ENCODE assay signal across 11 cellular contexts in genomic region chr1:81876901-81877750, GRCh38.
DNase-seq lines count a peak whose midpoint lies in the region; ATAC-seq and TF ChIP-seq lines count a peak whose summit lies in the region.
"Had no signal": no experiment of that assay in that cellular context is flagged by ENCODE, and none has a peak within 500 bp of the region (broad histone marks: within the 10 kb centered on the region; RNA-seq: fewer than 3 reads in every experiment).

No MANE protein-coding gene starts in this region.

- H3K18ac ChIP-seq in H9 (ENCODE audit: insufficient read length, low read depth, low read length), result no peak overlapping the region

- intact Hi-C loops in activated T-helper 2 cell treated with anti-CD3 and anti-CD28 coated beads, Interferon-gamma antibody, Interleukin-2, Interleukin-4, amounts not matched to agents 10 μg/mL and 5 μg/mL and 100 μg/mL, durations not matched to agents 14 hours and 24 hours and 36 hours (cut with micrococcal nuclease), result no loop called here

- no peak overlapping the region for H3T11ph ChIP-seq in H9 (ENCODE audit: low read length)

- peaks cover 77 to 81% of the 10 kb centered on the region in 2 experiments for H3K4me1 Mint-ChIP-seq in H9
- H3K4me1 Mint-ChIP-seq in activated T-helper 2 cell treated with anti-CD3 and anti-CD28 coated beads, Interferon-gamma antibody, Interleukin-2, Interleukin-4, amounts not matched to agents 10 μg/mL and 5 μg/mL and 100 μg/mL, durations not matched to agents 14 hours and 24 hours and 36 hours (ENCODE audit: low read depth), result no peaks in the 10 kb centered on the region

- peaks cover 4% of the 10 kb centered on the region; the same call in 1 of the 2 replicates for H3K79me2 ChIP-seq in H9 (ENCODE audit: insufficient read depth, low read length)

- WGBS in H9 (ENCODE audit: extremely low coverage, insufficient read length, low lambda C conversion rate), result no CpG with 5 or more reads among the region's 2 CpGs

- no peaks in the 10 kb centered on the region for H3K27me3 ChIP-seq in H9 (ENCODE audit: insufficient read depth, low read length)

- peaks cover 0 to 1% (median 1%) of the 10 kb centered on the region in 3 experiments; a peak in 3 of 7 replicates for H3K36me3 Mint-ChIP-seq in H9 (ENCODE audit: insufficient read depth in 1 of 3, low read depth in 3 of 3)
- H3K36me3 Mint-ChIP-seq in activated T-helper 2 cell treated with anti-CD3 and anti-CD28 coated beads, Interferon-gamma antibody, Interleukin-2, Interleukin-4, amounts not matched to agents 10 μg/mL and 5 μg/mL and 100 μg/mL, durations not matched to agents 14 hours and 24 hours and 36 hours (ENCODE audit: low read depth), result no peaks in the 10 kb centered on the region

- H3K4me3 Mint-ChIP-seq in H9, result no peak overlapping the region
- H3K4me3 Mint-ChIP-seq in activated T-helper 2 cell treated with anti-CD3 and anti-CD28 coated beads, Interferon-gamma antibody, Interleukin-2, Interleukin-4, amounts not matched to agents 10 μg/mL and 5 μg/mL and 100 μg/mL, durations not matched to agents 14 hours and 24 hours and 36 hours (ENCODE audit: low read depth), result no peak overlapping the region

- no peak overlapping the region for H4K91ac ChIP-seq in H9 (ENCODE audit: insufficient read length, low read depth, low read length)

- H4K8ac ChIP-seq in H9 (replicated peaks; ENCODE audit: insufficient read length, low read depth, low read length), result no peak overlapping the region

- no peaks in the 10 kb centered on the region for H3K79me1 ChIP-seq in H9 (ENCODE audit: insufficient read depth, low read depth, low read length, poor library complexity, severe bottlenecking)

- H3K9me3 Mint-ChIP-seq in H9, result no peaks in the 10 kb centered on the region
- no peaks in the 10 kb centered on the region for H3K9me3 Mint-ChIP-seq in activated T-helper 2 cell treated with anti-CD3 and anti-CD28 coated beads, Interferon-gamma antibody, Interleukin-2, Interleukin-4, amounts not matched to agents 10 μg/mL and 5 μg/mL and 100 μg/mL, durations not matched to agents 14 hours and 24 hours and 36 hours

- no peak overlapping the region for H3K56ac ChIP-seq in H9 (ENCODE audit: insufficient read length, low read depth, low read length)

- no peak overlapping the region for H3K23ac ChIP-seq in H9 (ENCODE audit: insufficient read length, low read depth, low read length)

- no peak overlapping the region for H3K14ac ChIP-seq in H9 (ENCODE audit: insufficient read depth, low read length)

- H2BK12ac ChIP-seq in H9 (ENCODE audit: insufficient read length, low read depth, low read length), result no peak overlapping the region

- ATAC-seq in HG03442 (IDR thresholded peaks at IDR 0.05; ENCODE audit: unreplicated experiment) (no peak), HG02678 (IDR thresholded peaks at IDR 0.05; ENCODE audit: unreplicated experiment) (no peak)

- no peak for DNase-seq in H9
- DNase-seq in RWPE1 (ENCODE audit: low spot score), result peak; percentile 37
- DNase-seq in fibroblast of villous mesenchyme (ENCODE audit: low read depth), result peak; percentile 18
- DNase-seq in renal cortical epithelial cell (ENCODE audit: low read depth), result peak; percentile 83
- no peak for DNase-seq in activated T-helper 2 cell treated with anti-CD3 and anti-CD28 coated beads, Interferon-gamma antibody, Interleukin-2, Interleukin-4, amounts not matched to agents 10 μg/mL and 5 μg/mL and 100 μg/mL, durations not matched to agents 14 hours and 24 hours and 36 hours (ENCODE audit: low spot score)
- DNase-seq in iPS-NIHi11 (ENCODE audit: low spot score), result no peak
- DNase-seq: activated CD4-positive, alpha-beta T cell treated with anti-CD3 and anti-CD28 coated beads for 4 hours; NCI-H2081 treated with DMSO at 0.1 percent for 48 hours; SHP77 treated with DMSO at 0.1 percent for 48 hours had no signal

- no peak for TF ChIP-seq CTCF in H9 (conservative IDR thresholded peaks at IDR 0.05)
- TF ChIP-seq CTCF in RWPE1 (conservative IDR thresholded peaks at IDR 0.05; ENCODE audit: low read depth), result no peak
- TF ChIP-seq CTCF in fibroblast of villous mesenchyme (IDR thresholded peaks at IDR 0.05; ENCODE audit: insufficient read depth, low read depth, low read length), result no peak

- no peak overlapping the region for H2BK120ac ChIP-seq in H9 (ENCODE audit: low read depth, low read length, poor library complexity, severe bottlenecking)

- H2BK5ac ChIP-seq in H9 (ENCODE audit: insufficient read length, low read length), result no peak overlapping the region

- no peaks in the 10 kb centered on the region for H3K27me3 Mint-ChIP-seq in H9 (ENCODE audit: low read depth)
- H3K27me3 Mint-ChIP-seq in activated T-helper 2 cell treated with anti-CD3 and anti-CD28 coated beads, Interferon-gamma antibody, Interleukin-2, Interleukin-4, amounts not matched to agents 10 μg/mL and 5 μg/mL and 100 μg/mL, durations not matched to agents 14 hours and 24 hours and 36 hours (ENCODE audit: low read depth), result no peaks in the 10 kb centered on the region

- no peak overlapping the region for H2AK5ac ChIP-seq in H9 (ENCODE audit: insufficient read length, low read length)

- no peaks in the 10 kb centered on the region for H4K20me1 ChIP-seq in H9 (ENCODE audit: control insufficient read depth, insufficient read depth, insufficient read length)

- no peak overlapping the region for H3K4ac ChIP-seq in H9 (ENCODE audit: low read depth, low read length)

- no peak overlapping the region for H3K4me2 ChIP-seq in H9 (ENCODE audit: insufficient read depth, insufficient read length, low read length)

- no peaks in the 10 kb centered on the region; the same call in 1 of the 2 replicates for H3K4me1 ChIP-seq in H9 (ENCODE audit: insufficient read depth, low read length)

- no peaks in the 10 kb centered on the region for H3K9me3 ChIP-seq in H9 (ENCODE audit: control insufficient read depth, low read depth, low read length)

- H3K4me3 ChIP-seq in fibroblast of villous mesenchyme (ENCODE audit: low read depth, low read length), result no peak overlapping the region

- peak overlapping the region in 2 of 3 experiments; percentile 30 to 97; a peak in 3 of 7 replicates for H3K27ac Mint-ChIP-seq in H9
- no peak overlapping the region for H3K27ac Mint-ChIP-seq in activated T-helper 2 cell treated with anti-CD3 and anti-CD28 coated beads, Interferon-gamma antibody, Interleukin-2, Interleukin-4, amounts not matched to agents 10 μg/mL and 5 μg/mL and 100 μg/mL, durations not matched to agents 14 hours and 24 hours and 36 hours

- POLR2A ChIA-PET in RWPE1 (lab: Yijun Ruan, JAX; ENCODE audit: low non-redundant PET), result no interaction called here

- H2BK20ac ChIP-seq in H9 (ENCODE audit: low read depth, low read length, poor library complexity, severe bottlenecking), result no peak overlapping the region

- no peak overlapping the region for H4K5ac ChIP-seq in H9 (ENCODE audit: insufficient read length, low read depth, low read length)

- no peak overlapping the region for H2BK15ac ChIP-seq in H9 (ENCODE audit: low read depth, low read length)

- no peak overlapping the region for H3K27ac ChIP-seq in H9 (ENCODE audit: insufficient read length, low read depth, low read length)
- H3K27ac ChIP-seq in RWPE1, result no peak overlapping the region

- CTCF ChIA-PET in RWPE1 (lab: Yijun Ruan, JAX), result interaction anchor here (0.7 to 1.4 kb wide), 2 partner anchors 22 to 688 kb away, joined by 3 read pairs; no protein-coding TSS in a partner anchor

- no peak overlapping the region for H3K9ac ChIP-seq in H9 (ENCODE audit: extremely low read depth, insufficient read length, low read length)

- no peak overlapping the region for H2AFZ ChIP-seq in H9 (ENCODE audit: low read length)

- H3K23me2 ChIP-seq in H9 (ENCODE audit: insufficient read length, low read depth, low read length, poor library complexity, severe bottlenecking), result no peaks in the 10 kb centered on the region

Comparison
In these comparisons a context has a peak if more than half of its experiments do, and no peak if none do; other contexts are left out.
1. DNase-seq: peak in RWPE1 (single experiment), fibroblast of villous mesenchyme (single experiment) and renal cortical epithelial cell (single experiment); none in H9 (single experiment), activated T-helper 2 cell treated with anti-CD3 and anti-CD28 coated beads, Interferon-gamma antibody, Interleukin-2, Interleukin-4, amounts not matched to agents 10 μg/mL and 5 μg/mL and 100 μg/mL, durations not matched to agents 14 hours and 24 hours and 36 hours (single experiment) and iPS-NIHi11 (single experiment).